ENCODE assay signal across 1 cellular context in the genomic region with DNA sequence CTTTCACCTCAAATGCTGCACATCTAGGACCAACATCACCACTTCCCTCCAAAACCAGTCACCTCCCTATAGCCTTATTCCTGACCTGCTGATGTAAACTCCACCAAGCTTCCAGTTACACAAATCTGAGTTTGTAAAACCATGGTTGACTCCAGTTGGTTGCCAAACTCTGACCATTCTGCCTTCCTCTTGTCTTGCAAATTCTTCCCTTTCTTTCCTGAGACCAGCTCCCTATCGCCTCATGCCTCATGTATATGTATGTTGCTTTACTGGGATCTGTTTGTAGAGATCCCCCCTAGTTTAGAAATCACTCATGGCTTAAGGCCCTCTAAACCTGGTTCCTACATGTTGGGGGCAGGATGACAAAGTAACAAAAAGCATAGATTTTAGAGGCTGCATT.
TF ChIP-seq lines count a peak whose summit lies in the region.

No MANE protein-coding gene starts in this region.

TF ChIP-seq in H1, 55 proteins besides CTCF, POLR2A, EP300 and RAD21:
- TF ChIP-seq KDM4A (IDR thresholded peaks at IDR 0.05; ENCODE audit: low read depth, low read length, severe bottlenecking) (no peak), SIRT6 (IDR thresholded peaks at IDR 0.05; ENCODE audit: low read length) (no peak), ASH2L (IDR thresholded peaks at IDR 0.05; ENCODE audit: low read length) (no peak), BCL11A (IDR thresholded peaks at IDR 0.05; ENCODE audit: low read depth in 2 of 2, low read length in 2 of 2) (no peak), SAP30 (IDR thresholded peaks at IDR 0.05; ENCODE audit: insufficient read depth, insufficient replicate concordance, low read length) (no peak), PHF8 (conservative IDR thresholded peaks at IDR 0.05; ENCODE audit: low read depth, low read length) (no peak), RXRA (IDR thresholded peaks at IDR 0.05; ENCODE audit: insufficient read depth, low read depth, low read length) (no peak), ZNF274 (IDR thresholded peaks at IDR 0.05; ENCODE audit: borderline replicate concordance, extremely low read depth, low read length) (no peak), CBX8 (IDR thresholded peaks at IDR 0.05; ENCODE audit: borderline replicate concordance, low read depth, low read length) (no peak)
- TF ChIP-seq, protein P1, sequence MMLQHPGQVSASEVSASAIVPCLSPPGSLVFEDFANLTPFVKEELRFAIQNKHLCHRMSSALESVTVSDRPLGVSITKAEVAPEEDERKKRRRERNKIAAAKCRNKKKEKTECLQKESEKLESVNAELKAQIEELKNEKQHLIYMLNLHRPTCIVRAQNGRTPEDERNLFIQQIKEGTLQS (IDR thresholded peaks at IDR 0.05; ENCODE audit: insufficient read depth, low read depth, low read length) = no peak
